16 cellular contexts compared by ENCODE assay signal in genomic region chr14:55436530-55436929, GRCh38. TPM values are rescaled to one million over a fixed set of nuclear protein-coding genes. Genes with fewer than 3 reads are reported as not detected.
DNase-seq lines count a peak whose midpoint lies in the region; FAIRE-seq and TF ChIP-seq lines count a peak whose summit lies in the region.
"Had no signal": no experiment of that assay in that cellular context is flagged by ENCODE, and none has a peak within 500 bp of the region (broad histone marks: within the 10 kb centered on the region; RNA-seq: fewer than 3 reads in every experiment).

No MANE protein-coding gene starts in this region.

- H3K14ac ChIP-seq in mesenchymal stem cell (ENCODE audit: low read length in 2 of 2): no peak overlapping the region

- H2BK5ac ChIP-seq in mesenchymal stem cell (ENCODE audit: low read depth, low read length, poor library complexity, severe bottlenecking): no peak overlapping the region

- no peaks in the 10 kb centered on the region for H3K9me3 Mint-ChIP-seq in activated naive CD4-positive, alpha-beta T cell treated with anti-CD3 and anti-CD28 coated beads, Interleukin-2, amount 50 U/mL, for 24 hours
- H3K9me3 Mint-ChIP-seq: IgD-negative memory B cell had no signal

- no peak overlapping the region for H4K8ac ChIP-seq in mesenchymal stem cell (ENCODE audit: low read length)

- H3K27ac Mint-ChIP-seq in activated naive CD4-positive, alpha-beta T cell treated with anti-CD3 and anti-CD28 coated beads, Interleukin-2, amount 50 U/mL, for 24 hours: peak overlapping the region; percentile 46
- H3K27ac Mint-ChIP-seq: IgD-negative memory B cell had no signal

- H3K18ac ChIP-seq in mesenchymal stem cell (ENCODE audit: low read depth in 1 of 2, low read length in 2 of 2): no peak overlapping the region

- H3K4ac ChIP-seq in mesenchymal stem cell (ENCODE audit: low read depth in 1 of 2, low read length in 2 of 2): no peak overlapping the region

- no peaks in the 10 kb centered on the region for H3K27me3 Mint-ChIP-seq in activated naive CD4-positive, alpha-beta T cell treated with anti-CD3 and anti-CD28 coated beads, Interleukin-2, amount 50 U/mL, for 24 hours

- H3K4me1 ChIP-seq in mesenchymal stem cell (ENCODE audit: control insufficient read depth, insufficient read depth, low read depth, low read length) (no peaks in the 10 kb centered on the region), adrenal gland (replicated peaks in 1 of 2) (no peaks in the 10 kb centered on the region)

- H3K9me3 ChIP-seq in mesenchymal stem cell (ENCODE audit: control insufficient read depth, low read length) (no peaks in the 10 kb centered on the region), adrenal gland (replicated peaks in 1 of 3) (no peaks in the 10 kb centered on the region)
- H3K9me3 ChIP-seq: BLaER1 had no signal

- no peak overlapping the region for H2AFZ ChIP-seq in mesenchymal stem cell (ENCODE audit: low read depth, low read length)

- H3K27ac ChIP-seq in mesenchymal stem cell (ENCODE audit: low read length, poor library complexity, severe bottlenecking) (no peak overlapping the region), adrenal gland (no peak overlapping the region)
- H3K27ac ChIP-seq: 22Rv1, BLaER1, HL-60 had no signal

- H2BK120ac ChIP-seq in mesenchymal stem cell (ENCODE audit: low read depth, low read length): no peak overlapping the region

- H3K36me3 ChIP-seq in mesenchymal stem cell (ENCODE audit: control insufficient read depth in 1 of 2, insufficient read depth in 2 of 2, low read depth in 1 of 2, low read length in 2 of 2): no peaks in the 10 kb centered on the region
- no peaks in the 10 kb centered on the region for H3K36me3 ChIP-seq in adrenal gland (replicated peaks in 1 of 2)
- H3K36me3 ChIP-seq: BLaER1 had no signal

- H3K4me1 Mint-ChIP-seq in activated naive CD4-positive, alpha-beta T cell treated with anti-CD3 and anti-CD28 coated beads, Interleukin-2, amount 50 U/mL, for 24 hours: peaks cover 33% of the 10 kb centered on the region

- H2AK5ac ChIP-seq in mesenchymal stem cell (ENCODE audit: low read length, severe bottlenecking): no peak overlapping the region

- H3K4me3 Mint-ChIP-seq in activated naive CD4-positive, alpha-beta T cell treated with anti-CD3 and anti-CD28 coated beads, Interleukin-2, amount 50 U/mL, for 24 hours: no peak overlapping the region
- H3K4me3 Mint-ChIP-seq: IgD-negative memory B cell had no signal

- peak; percentile 37 for FAIRE-seq in urothelium cell line (lab: Jason Lieb, UNC)
- FAIRE-seq: GM18507, H54 had no signal

- H3K23ac ChIP-seq in mesenchymal stem cell (ENCODE audit: low read length in 2 of 2): no peak overlapping the region

- no peaks in the 10 kb centered on the region for H3K79me1 ChIP-seq in mesenchymal stem cell (replicated peaks; ENCODE audit: low read length, poor library complexity, severe bottlenecking)

- no peaks in the 10 kb centered on the region for H3K36me3 Mint-ChIP-seq in activated naive CD4-positive, alpha-beta T cell treated with anti-CD3 and anti-CD28 coated beads, Interleukin-2, amount 50 U/mL, for 24 hours
- H3K36me3 Mint-ChIP-seq: IgD-negative memory B cell had no signal

- H4K91ac ChIP-seq in mesenchymal stem cell (ENCODE audit: low read length): no peak overlapping the region

- TF ChIP-seq POLR2A in adrenal gland (IDR thresholded peaks at IDR 0.05): no peak

- H3K4me3 ChIP-seq in mesenchymal stem cell (ENCODE audit: insufficient read depth in 1 of 2, low read depth in 1 of 2, low read length in 2 of 2): no peak overlapping the region
- no peak overlapping the region for H3K4me3 ChIP-seq in adrenal gland
- H3K4me3 ChIP-seq: BLaER1 had no signal

- no peak for TF ChIP-seq CTCF in adrenal gland (IDR thresholded peaks at IDR 0.05)

- intact Hi-C loops in adrenal gland (cut with DNase I): loop anchor here in 1 of 2 donors (10.0 kb wide), 1 partner anchor 192 kb away; no protein-coding TSS in a partner anchor

- WGBS in mesenchymal stem cell: 73% methylated on average over 5 of the region's 5 CpGs
- 50 to 57% (median 55%) methylated on average over 5 of the region's 5 CpGs for WGBS in adrenal gland, 4 donors

- no peak for DNase-seq in activated naive CD4-positive, alpha-beta T cell (lab: John Stamatoyannopoulos, UW)
- DNase-seq in amniotic epithelial cell (ENCODE audit: low read depth) (peak; percentile 20), mesenchymal stem cell (no peak), urothelium cell line (ENCODE audit: low spot score) (no peak), adrenal gland (no peak), GOT3 (lab: John Stamatoyannopoulos, UW) (no peak), GM19240 (ENCODE audit: insufficient read length, low spot score) (no peak)

- H3K27me3 ChIP-seq in mesenchymal stem cell (ENCODE audit: control insufficient read depth in 1 of 2, insufficient read depth in 1 of 2, low read length in 2 of 2) (peaks cover 0 to 7% of the 10 kb centered on the region in 2 experiments), adrenal gland (peaks cover 5% of the 10 kb centered on the region)
- H3K27me3 ChIP-seq: BLaER1 had no signal

- H2BK15ac ChIP-seq in mesenchymal stem cell (ENCODE audit: low read depth, poor library complexity, severe bottlenecking): no peak overlapping the region

- H3K4me2 ChIP-seq in mesenchymal stem cell (ENCODE audit: low read length, poor library complexity, severe bottlenecking): no peak overlapping the region
- H3K4me2 ChIP-seq: BLaER1 had no signal

- no peak overlapping the region for H2BK12ac ChIP-seq in mesenchymal stem cell (ENCODE audit: low read length in 2 of 2)

- H3K9ac ChIP-seq in mesenchymal stem cell (ENCODE audit: low read length): peak overlapping the region; percentile 1
- H3K9ac ChIP-seq: BLaER1 had no signal

RNA-seq across cellular contexts. Expression of gene TBPL2, which starts 3.9 kb away (rescaled TPM):
- not detected for polyA plus RNA-seq in mesenchymal stem cell (2013, experiment 1 of 2)
- polyA plus RNA-seq in mesenchymal stem cell (2013, experiment 2 of 2): not detected
- total RNA-seq in adrenal gland: not detected
- not detected for polyA plus RNA-seq in adrenal gland
- total RNA-seq: A673, Daoy had no signal
- polyA plus RNA-seq: IgD-negative memory B cell had no signal

RNA-seq across cellular contexts. Expression of gene ATG14, which starts 24.9 kb away (rescaled TPM):
- 6.2 TPM for polyA plus RNA-seq in mesenchymal stem cell (2013, experiment 1 of 2)
- 6.5 TPM for polyA plus RNA-seq in mesenchymal stem cell (2013, experiment 2 of 2)
- total RNA-seq in adrenal gland: 10 to 100 TPM in 5 of 8 donors, 1 to 10 TPM in 3; 5.1 to 20.9 (median 12.2) TPM
- polyA plus RNA-seq in adrenal gland: 10 to 100 TPM in 2 of 3 donors, 1 to 10 TPM in 1; 7.0 to 21.7 (median 10.2) TPM
